In the genomic region with DNA sequence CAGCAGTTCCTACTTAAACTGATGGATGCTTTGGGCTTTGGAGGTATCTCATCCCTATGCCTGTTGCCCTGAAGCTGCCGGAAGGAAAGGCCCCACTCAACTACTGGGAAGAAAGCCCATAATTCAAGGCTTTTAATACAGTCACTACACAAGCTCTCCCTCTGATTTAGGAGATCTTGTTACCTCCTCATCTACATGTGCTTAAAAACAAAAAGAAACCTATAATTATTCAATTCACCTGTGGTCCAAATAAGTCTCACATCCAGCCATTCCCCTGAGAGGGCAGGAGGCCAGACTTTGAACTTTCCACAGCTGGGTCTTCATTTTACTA, we compare ENCODE assay signal across 17 cellular contexts. TPM values are rescaled to one million over a fixed set of nuclear protein-coding genes. Genes with fewer than 3 reads are reported as not detected.
A peak's percentile ranks its signal among the peaks of the same experiment; 100 is the strongest.
DNase-seq lines count a peak whose midpoint lies in the region; ATAC-seq, FAIRE-seq and TF ChIP-seq lines count a peak whose summit lies in the region.
"Had no signal": no experiment of that assay in that cellular context is flagged by ENCODE, and none has a peak within 500 bp of the region (broad histone marks: within the 10 kb centered on the region; RNA-seq: fewer than 3 reads in every experiment).

No MANE protein-coding gene starts in this region.

- TF ChIP-seq EP300 in K562 (IDR thresholded peaks at IDR 0.05; ENCODE audit: low read length): no peak

- CTCF ChIA-PET in K562 (lab: Yijun Ruan, JAX; ENCODE audit: low intra/inter-chr PET ratio): no interaction called here

- no TSS peak for BruUV-seq in K562 (replicated peaks; lab: Mats Ljungman, UMichigan)

- H2AFZ ChIP-seq in K562 (ENCODE audit: low read depth, low read length): no peak overlapping the region

- H3K27me3 ChIP-seq in cardiac muscle cell (no peaks in the 10 kb centered on the region), K562 (ENCODE audit: control insufficient read depth in 2 of 2, insufficient read depth in 2 of 2, low read length in 2 of 2) (no peaks in the 10 kb centered on the region), thoracic aorta (replicated peaks; ENCODE audit: insufficient read depth) (no peaks in the 10 kb centered on the region)
- no peaks in the 10 kb centered on the region for H3K27me3 ChIP-seq in effector memory CD4-positive, alpha-beta T cell (replicated peaks; ENCODE audit: control insufficient read depth, insufficient read depth, low read length, poor library complexity, severe bottlenecking)
- H3K27me3 ChIP-seq: spleen had no signal

- in situ Hi-C loops in K562 (cut with MboI): loop anchor here (5.0 kb wide), 1 partner anchor 345 kb away; no protein-coding TSS in a partner anchor

- H3K79me2 ChIP-seq in K562 (ENCODE audit: control insufficient read depth, insufficient read depth, low read length): peaks cover 9% of the 10 kb centered on the region

- no peak for TF ChIP-seq CTCF in cardiac muscle cell (IDR thresholded peaks at IDR 0.05; ENCODE audit: low read depth, low read length)
- no peak for TF ChIP-seq CTCF in K562 (IDR thresholded peaks at IDR 0.05 in 2 of 3, conservative IDR thresholded peaks at IDR 0.05 in 1 of 3; ENCODE audit: insufficient read depth in 2 of 3, low read depth in 1 of 3, low read length in 3 of 3)
- TF ChIP-seq CTCF in thoracic aorta (IDR thresholded peaks at IDR 0.05): no peak

- no peaks in the 10 kb centered on the region for H3K9me3 ChIP-seq in cardiac muscle cell (ENCODE audit: low read depth)
- H3K9me3 ChIP-seq in K562 (replicated peaks; ENCODE audit: control insufficient read depth, insufficient read depth, low read depth, low read length): no peaks in the 10 kb centered on the region
- H3K9me3 ChIP-seq in mesodermal cell (ENCODE audit: control insufficient read depth, low read length): no peaks in the 10 kb centered on the region
- H3K9me3 ChIP-seq in thoracic aorta: no peaks in the 10 kb centered on the region
- no peaks in the 10 kb centered on the region for H3K9me3 ChIP-seq in effector memory CD4-positive, alpha-beta T cell (ENCODE audit: control insufficient read depth, low read length)
- H3K9me3 ChIP-seq: mucosa of descending colon, spleen had no signal

- POLR2A ChIA-PET in K562 (lab: Yijun Ruan, JAX): interaction anchor here (0.7 to 1.4 kb wide), 8 partner anchors 11 to 1213 kb away, joined by 3 to 6 read pairs (median 3); no protein-coding TSS in a partner anchor

- H3K9me1 ChIP-seq in K562 (ENCODE audit: control insufficient read depth, insufficient read depth, low read length): no peaks in the 10 kb centered on the region

- FAIRE-seq in K562 (lab: Jason Lieb, UNC) (no peak), urothelium cell line (lab: Jason Lieb, UNC) (no peak)

- TF ChIP-seq RAD21 in K562 (CRISPR knock-in tag; conservative IDR thresholded peaks at IDR 0.05 in 1 of 2, IDR thresholded peaks at IDR 0.05 in 1 of 2): no peak

- DNase-seq in cardiac muscle cell (ENCODE audit: low read depth in 1 of 2, low spot score in 1 of 2): no peak
- no peak for DNase-seq in left ventricle myocardium superior
- no peak for DNase-seq in K562 (ENCODE audit: extremely low read depth in 1 of 4, low spot score in 3 of 4)
- DNase-seq in thoracic aorta (ENCODE audit: low spot score): no peak
- no peak for DNase-seq in urothelium cell line (ENCODE audit: low spot score)
- no peak for DNase-seq in activated CD4-positive, CD25-positive, alpha-beta regulatory T cell treated with anti-CD3 and anti-CD28 coated beads, Interleukin-2, amount 50 U/mL, for 72 hours
- DNase-seq in effector memory CD4-positive, alpha-beta T cell: no peak
- DNase-seq: activated CD8-positive, alpha-beta T cell treated with anti-CD3 and anti-CD28 coated beads for 36 hours; CD8-positive, alpha-beta T cell; EL; NCI-H774; spleen; stimulated activated naive CD4-positive, alpha-beta T cell had no signal

- H3K9ac ChIP-seq in K562 (ENCODE audit: insufficient read depth in 1 of 2, low read depth in 2 of 2, low read length in 2 of 2): no peak overlapping the region

- H3K4me1 ChIP-seq in cardiac muscle cell (ENCODE audit: low read depth) (peaks cover 35% of the 10 kb centered on the region), K562 (replicated peaks in 1 of 2; ENCODE audit: control insufficient read depth in 2 of 2, insufficient read depth in 2 of 2, low read length in 2 of 2) (peaks cover 0 to 20% of the 10 kb centered on the region in 2 experiments; a peak in 3 of 5 replicates), mesodermal cell (ENCODE audit: control insufficient read depth, insufficient read depth, low read length, poor library complexity, severe bottlenecking) (no peaks in the 10 kb centered on the region), thoracic aorta (ENCODE audit: control insufficient read depth in 1 of 2, low read depth in 2 of 2) (peaks cover 5 to 20% of the 10 kb centered on the region in 2 donors)
- H3K4me1 ChIP-seq in effector memory CD4-positive, alpha-beta T cell (ENCODE audit: control insufficient read depth, insufficient read depth, low read length, poor library complexity, severe bottlenecking): no peaks in the 10 kb centered on the region

- ATAC-seq in left ventricle myocardium superior (no peak), K562 (no peak), thoracic aorta (ENCODE audit: insufficient number of reproducible peaks, low FRiP score, low read depth) (no peak)
- ATAC-seq: activated CD8-positive, alpha-beta T cell treated with anti-CD3 and anti-CD28 coated beads for 36 hours; CD8-positive, alpha-beta T cell had no signal

- H3K27ac ChIP-seq in cardiac muscle cell (peak overlapping the region; percentile 85), K562 (ENCODE audit: extremely low read depth, low read depth, low read length) (no peak overlapping the region), mesodermal cell (ENCODE audit: low read depth, low read length, severe bottlenecking) (peak overlapping the region; percentile 8), thoracic aorta (peak overlapping the region; percentile 19 to 39)
- no peak overlapping the region for H3K27ac ChIP-seq in effector memory CD4-positive, alpha-beta T cell (ENCODE audit: insufficient read depth, low read length, poor library complexity, severe bottlenecking)
- H3K27ac ChIP-seq: spleen had no signal

- H3K36me3 ChIP-seq in cardiac muscle cell: peaks cover 8% of the 10 kb centered on the region
- peaks cover 63% of the 10 kb centered on the region for H3K36me3 ChIP-seq in K562 (ENCODE audit: control insufficient read depth, insufficient read depth, low read length)
- peaks cover 90% of the 10 kb centered on the region for H3K36me3 ChIP-seq in mesodermal cell (ENCODE audit: control insufficient read depth, insufficient read depth, low read length)
- peaks cover 32% of the 10 kb centered on the region for H3K36me3 ChIP-seq in thoracic aorta
- H3K36me3 ChIP-seq in effector memory CD4-positive, alpha-beta T cell (ENCODE audit: control insufficient read depth, insufficient read depth, low read length): peaks cover 16% of the 10 kb centered on the region

- H3K4me2 ChIP-seq in K562 (ENCODE audit: insufficient read depth, low read length): no peak overlapping the region

- H3K4me3 ChIP-seq in cardiac muscle cell (no peak overlapping the region), K562 (no peak overlapping the region), mesodermal cell (ENCODE audit: extremely low read depth, insufficient read depth, low read length, poor library complexity, severe bottlenecking) (no peak overlapping the region), thoracic aorta (no peak overlapping the region)
- no peak overlapping the region for H3K4me3 ChIP-seq in effector memory CD4-positive, alpha-beta T cell (ENCODE audit: insufficient read depth, low read depth, low read length, poor library complexity, severe bottlenecking)
- H3K4me3 ChIP-seq: mucosa of descending colon, spleen had no signal

- intact Hi-C loops in left ventricle myocardium superior (cut with micrococcal nuclease): loop anchor here (10.0 kb wide), 1 partner anchor 82 kb away; no protein-coding TSS in a partner anchor
- intact Hi-C loops in K562 (cut with micrococcal nuclease): no loop called here

- TF ChIP-seq POLR2A in K562 (conservative IDR thresholded peaks at IDR 0.05): no peak

- WGBS in K562 (ENCODE audit: insufficient coverage, low coverage, missing lambda C conversion rate): 77% methylated on average over 1 of the region's 1 CpG
- WGBS in mesodermal cell (ENCODE audit: insufficient coverage in 2 of 2), 2 experiments: 80% methylated on average over 1 of the region's 1 CpG; no CpG with 5 or more reads in 1 of the 2 experiments

- peaks cover 4% of the 10 kb centered on the region; the same call in 1 of the 2 replicates for H4K20me1 ChIP-seq in K562 (replicated peaks; ENCODE audit: control insufficient read depth, insufficient read depth, low read length)

RNA-seq across cellular contexts. Expression of a gene that starts 0.7 kb away (rescaled TPM):
- total RNA-seq in cardiac muscle cell (1.2 and 3.1 TPM in 2 replicates), left ventricle myocardium superior (0.89 TPM), K562 (2014; rRNA removed) (1.1 and 2.2 TPM in 2 replicates), K562 (2014; rRNA removed; fragmentation: Illumina TruSeq; extraction: Trizol) (2.8 TPM in 2 replicates), K562 (2015; rRNA removed; fragmentation: Illumina TruSeq; extraction: Trizol) (2.9 and 3.1 TPM in 2 replicates), K562 (2021) (1.8 and 2.0 TPM in 2 replicates), thoracic aorta (under 1 TPM in 1 of 2 donors, not detected in 1; 0.49 TPM)
- polyA plus RNA-seq in cardiac muscle cell (1.5 and 3.6 TPM in 2 replicates), K562 (2011; rRNA removed) (4.9 and 5.6 TPM in 2 replicates), K562 (2014; fragmentation: Illumina TruSeq; extraction: Trizol) (2.0 and 2.5 TPM in 2 replicates), K562 (2014; fragmentation: Nextera tagmentation; extraction: Ambion mirVana) (1 to 10 TPM; 2.0 to 2.9 TPM), K562 (2014; rRNA removed) (2.3 and 2.4 TPM in 2 replicates)
- 15.5 and 22.5 TPM in 2 replicates for total RNA-seq in K562 (2011; cell fraction: chromatin; rRNA removed; ENCODE audit: low replicate concordance)
- total RNA-seq in K562 (2011; cell fraction: nucleolus; rRNA removed): 9.0 and 10.5 TPM in 2 replicates
- total RNA-seq in K562 (2011; cell fraction: nucleoplasm; rRNA removed): 14.2 and 21.1 TPM in 2 replicates
- 0.82 and 2.1 TPM in 2 replicates for polyA plus RNA-seq in K562 (2011; cell fraction: cytosol; rRNA removed)
- polyA plus RNA-seq in K562 (2011; cell fraction: nucleus; rRNA removed): 20.8 and 21.9 TPM in 2 replicates
- polyA plus RNA-seq in K562 (2012): 1.3 and 1.4 TPM in 2 replicates
- 3.3 and 5.2 TPM in 2 replicates for polyA minus RNA-seq in K562 (2011; rRNA and poly(A)+ RNA removed)
- 0.57 and 1.4 TPM in 2 replicates for polyA minus RNA-seq in K562 (2011; cell fraction: cytosol; rRNA and poly(A)+ RNA removed)
- 3.6 and 5.9 TPM in 2 replicates for polyA minus RNA-seq in K562 (2011; cell fraction: nucleus; rRNA and poly(A)+ RNA removed)
- 0.88 TPM for polyA plus RNA-seq in mesodermal cell (2013, experiment 1 of 2)
- polyA plus RNA-seq in mesodermal cell (2013, experiment 2 of 2): 0.71 TPM

RNA-seq across cellular contexts. Expression of a gene that starts 6.3 kb away (rescaled TPM):
- total RNA-seq in cardiac muscle cell (97.0 and 217 TPM in 2 replicates), left ventricle myocardium superior (1,703 TPM), K562 (2014; rRNA removed) (307 and 353 TPM in 2 replicates), K562 (2014; rRNA removed; fragmentation: Illumina TruSeq; extraction: Trizol) (641 and 716 TPM in 2 replicates), K562 (2015; rRNA removed; fragmentation: Illumina TruSeq; extraction: Trizol) (334 and 373 TPM in 2 replicates), K562 (2021) (888 and 1,004 TPM in 2 replicates), thoracic aorta (10 to 100 TPM; 49.5 to 59.3 TPM)
- polyA plus RNA-seq in cardiac muscle cell (949 and 1,297 TPM in 2 replicates), K562 (2011; rRNA removed) (813 and 883 TPM in 2 replicates), K562 (2014; fragmentation: Illumina TruSeq; extraction: Trizol) (235 and 336 TPM in 2 replicates), K562 (2014; fragmentation: Nextera tagmentation; extraction: Ambion mirVana) (1,000 to 10,000 TPM; 2,318 to 2,421 TPM), K562 (2014; rRNA removed) (883 and 917 TPM in 2 replicates)
- total RNA-seq in K562 (2011; cell fraction: chromatin; rRNA removed; ENCODE audit: low replicate concordance): 72.2 and 104 TPM in 2 replicates
- 114 and 128 TPM in 2 replicates for total RNA-seq in K562 (2011; cell fraction: nucleolus; rRNA removed)
- total RNA-seq in K562 (2011; cell fraction: nucleoplasm; rRNA removed): 118 and 129 TPM in 2 replicates
- 439 and 559 TPM in 2 replicates for polyA plus RNA-seq in K562 (2011; cell fraction: cytosol; rRNA removed)
- polyA plus RNA-seq in K562 (2011; cell fraction: nucleus; rRNA removed): 273 and 303 TPM in 2 replicates
- 351 and 842 TPM in 2 replicates for polyA plus RNA-seq in K562 (2012)
- 61.8 and 67.0 TPM in 2 replicates for polyA minus RNA-seq in K562 (2011; rRNA and poly(A)+ RNA removed)
- polyA minus RNA-seq in K562 (2011; cell fraction: cytosol; rRNA and poly(A)+ RNA removed): 54.0 and 70.0 TPM in 2 replicates
- polyA minus RNA-seq in K562 (2011; cell fraction: nucleus; rRNA and poly(A)+ RNA removed): 59.4 and 82.3 TPM in 2 replicates
- polyA plus RNA-seq in mesodermal cell (2013, experiment 1 of 2): 246 TPM
- 281 TPM for polyA plus RNA-seq in mesodermal cell (2013, experiment 2 of 2)

RNA-seq across cellular contexts. Expression of a gene that starts 6.5 kb away (rescaled TPM):
- total RNA-seq in cardiac muscle cell: 0.14 and 0.45 TPM in 2 replicates
- polyA plus RNA-seq in cardiac muscle cell: 1.8 TPM in 1 of 2 replicates, not detected in the other
- total RNA-seq in left ventricle myocardium superior: 0.30 TPM
- total RNA-seq in K562 (2011; cell fraction: chromatin; rRNA removed; ENCODE audit: low replicate concordance): 0.25 and 1.1 TPM in 2 replicates
- total RNA-seq in K562 (2011; cell fraction: nucleolus; rRNA removed): 0.17 and 0.39 TPM in 2 replicates
- total RNA-seq in K562 (2011; cell fraction: nucleoplasm; rRNA removed): 0.44 and 0.69 TPM in 2 replicates
- 0.12 TPM in 1 of 2 replicates, not detected in the other for total RNA-seq in K562 (2014; rRNA removed)
- total RNA-seq in K562 (2014; rRNA removed; fragmentation: Illumina TruSeq; extraction: Trizol): 0.13 and 0.18 TPM in 2 replicates
- total RNA-seq in K562 (2015; rRNA removed; fragmentation: Illumina TruSeq; extraction: Trizol): 0.15 and 0.18 TPM in 2 replicates
- total RNA-seq in K562 (2021): 0.20 and 0.22 TPM in 2 replicates
- 0.70 and 1.1 TPM in 2 replicates for polyA plus RNA-seq in K562 (2011; rRNA removed)
- polyA plus RNA-seq in K562 (2011; cell fraction: cytosol; rRNA removed): 0.30 and 0.52 TPM in 2 replicates
- polyA plus RNA-seq in K562 (2011; cell fraction: nucleus; rRNA removed): 0.68 and 1.2 TPM in 2 replicates
- 0.22 and 0.35 TPM in 2 replicates for polyA plus RNA-seq in K562 (2012)
- polyA plus RNA-seq in K562 (2014; fragmentation: Illumina TruSeq; extraction: Trizol): 0.28 and 0.37 TPM in 2 replicates
- under 1 TPM; 0.10 to 0.15 TPM for polyA plus RNA-seq in K562 (2014; fragmentation: Nextera tagmentation; extraction: Ambion mirVana)
- polyA plus RNA-seq in K562 (2014; rRNA removed): 0.27 and 0.66 TPM in 2 replicates
- 0.39 and 0.45 TPM in 2 replicates for polyA minus RNA-seq in K562 (2011; rRNA and poly(A)+ RNA removed)
- not detected in 2 replicates for polyA minus RNA-seq in K562 (2011; cell fraction: cytosol; rRNA and poly(A)+ RNA removed)
- 0.78 TPM in 1 of 2 replicates, not detected in the other for polyA minus RNA-seq in K562 (2011; cell fraction: nucleus; rRNA and poly(A)+ RNA removed)
- polyA plus RNA-seq in mesodermal cell (2013, experiment 1 of 2): 0.48 TPM
- 0.81 TPM for polyA plus RNA-seq in mesodermal cell (2013, experiment 2 of 2)
- total RNA-seq in thoracic aorta: not detected

RNA-seq across cellular contexts. Expression of a gene that starts 42.3 kb away (rescaled TPM):
- total RNA-seq in cardiac muscle cell (8.1 and 9.8 TPM in 2 replicates), left ventricle myocardium superior (5.7 TPM), K562 (2014; rRNA removed) (13.0 and 18.6 TPM in 2 replicates), K562 (2014; rRNA removed; fragmentation: Illumina TruSeq; extraction: Trizol) (5.3 and 6.1 TPM in 2 replicates), K562 (2015; rRNA removed; fragmentation: Illumina TruSeq; extraction: Trizol) (10.9 and 13.3 TPM in 2 replicates), K562 (2021) (25.6 and 26.5 TPM in 2 replicates), thoracic aorta (10 to 100 TPM; 13.1 to 15.4 TPM)
- polyA plus RNA-seq in cardiac muscle cell (13.3 TPM in 2 replicates), K562 (2011; rRNA removed) (11.9 and 12.8 TPM in 2 replicates), K562 (2014; fragmentation: Illumina TruSeq; extraction: Trizol) (14.6 and 14.8 TPM in 2 replicates), K562 (2014; fragmentation: Nextera tagmentation; extraction: Ambion mirVana) (under 1 TPM; 0.44 to 0.50 TPM), K562 (2014; rRNA removed) (22.3 and 26.0 TPM in 2 replicates)
- total RNA-seq in K562 (2011; cell fraction: chromatin; rRNA removed; ENCODE audit: low replicate concordance): 39.2 and 105 TPM in 2 replicates
- 53.7 and 55.5 TPM in 2 replicates for total RNA-seq in K562 (2011; cell fraction: nucleolus; rRNA removed)
- total RNA-seq in K562 (2011; cell fraction: nucleoplasm; rRNA removed): 27.4 and 41.9 TPM in 2 replicates
- 18.1 and 28.6 TPM in 2 replicates for polyA plus RNA-seq in K562 (2011; cell fraction: cytosol; rRNA removed)
- polyA plus RNA-seq in K562 (2011; cell fraction: nucleus; rRNA removed): 28.4 and 60.2 TPM in 2 replicates
- polyA plus RNA-seq in K562 (2012): 19.1 and 22.2 TPM in 2 replicates
- 3.8 and 7.6 TPM in 2 replicates for polyA minus RNA-seq in K562 (2011; rRNA and poly(A)+ RNA removed)
- 6.1 and 7.0 TPM in 2 replicates for polyA minus RNA-seq in K562 (2011; cell fraction: cytosol; rRNA and poly(A)+ RNA removed)
- polyA minus RNA-seq in K562 (2011; cell fraction: nucleus; rRNA and poly(A)+ RNA removed): 11.3 and 12.4 TPM in 2 replicates
- 6.3 TPM for polyA plus RNA-seq in mesodermal cell (2013, experiment 1 of 2)
- polyA plus RNA-seq in mesodermal cell (2013, experiment 2 of 2): 4.4 TPM

RNA-seq across cellular contexts. Expression of a gene that starts 59.7 kb away (rescaled TPM):
- 0.14 TPM in 1 of 2 replicates, not detected in the other for total RNA-seq in cardiac muscle cell
- not detected in 2 replicates for polyA plus RNA-seq in cardiac muscle cell
- 0.17 TPM for total RNA-seq in left ventricle myocardium superior
- not detected in 2 replicates for total RNA-seq in K562 (2011; cell fraction: chromatin; rRNA removed; ENCODE audit: low replicate concordance)
- total RNA-seq in K562 (2011; cell fraction: nucleolus; rRNA removed): not detected in 2 replicates
- not detected in 2 replicates for total RNA-seq in K562 (2011; cell fraction: nucleoplasm; rRNA removed)
- not detected in 2 replicates for total RNA-seq in K562 (2014; rRNA removed)
- not detected in 2 replicates for total RNA-seq in K562 (2014; rRNA removed; fragmentation: Illumina TruSeq; extraction: Trizol)
- total RNA-seq in K562 (2015; rRNA removed; fragmentation: Illumina TruSeq; extraction: Trizol): not detected in 2 replicates
- not detected in 2 replicates for total RNA-seq in K562 (2021)
- polyA plus RNA-seq in K562 (2011; rRNA removed): not detected in 2 replicates
- polyA plus RNA-seq in K562 (2011; cell fraction: cytosol; rRNA removed): not detected in 2 replicates
- not detected in 2 replicates for polyA plus RNA-seq in K562 (2011; cell fraction: nucleus; rRNA removed)
- 0.03 and 0.06 TPM in 2 replicates for polyA plus RNA-seq in K562 (2012)
- not detected in 2 replicates for polyA plus RNA-seq in K562 (2014; fragmentation: Illumina TruSeq; extraction: Trizol)
- not detected for polyA plus RNA-seq in K562 (2014; fragmentation: Nextera tagmentation; extraction: Ambion mirVana)
- not detected in 2 replicates for polyA plus RNA-seq in K562 (2014; rRNA removed)
- not detected in 2 replicates for polyA minus RNA-seq in K562 (2011; rRNA and poly(A)+ RNA removed)
- polyA minus RNA-seq in K562 (2011; cell fraction: cytosol; rRNA and poly(A)+ RNA removed): not detected in 2 replicates
- polyA minus RNA-seq in K562 (2011; cell fraction: nucleus; rRNA and poly(A)+ RNA removed): not detected in 2 replicates
- 0.33 TPM for polyA plus RNA-seq in mesodermal cell (2013, experiment 1 of 2)
- 0.25 TPM for polyA plus RNA-seq in mesodermal cell (2013, experiment 2 of 2)
- total RNA-seq in thoracic aorta: under 1 TPM; 0.63 to 0.68 TPM
- total RNA-seq: activated CD8-positive, alpha-beta T cell treated with anti-CD3 and anti-CD28 coated beads for 36 hours; CD8-positive, alpha-beta T cell; glomerular endothelial cell; RPMI7951; spleen had no signal

Comparison
In these comparisons a context has a peak if more than half of its experiments do, and no peak if none do; other contexts are left out.
1. H3K27ac ChIP-seq: peak in cardiac muscle cell (single experiment), mesodermal cell (single experiment) and thoracic aorta (2 of 2); none in K562 (single experiment) and effector memory CD4-positive, alpha-beta T cell (single experiment).